In the genomic region with DNA sequence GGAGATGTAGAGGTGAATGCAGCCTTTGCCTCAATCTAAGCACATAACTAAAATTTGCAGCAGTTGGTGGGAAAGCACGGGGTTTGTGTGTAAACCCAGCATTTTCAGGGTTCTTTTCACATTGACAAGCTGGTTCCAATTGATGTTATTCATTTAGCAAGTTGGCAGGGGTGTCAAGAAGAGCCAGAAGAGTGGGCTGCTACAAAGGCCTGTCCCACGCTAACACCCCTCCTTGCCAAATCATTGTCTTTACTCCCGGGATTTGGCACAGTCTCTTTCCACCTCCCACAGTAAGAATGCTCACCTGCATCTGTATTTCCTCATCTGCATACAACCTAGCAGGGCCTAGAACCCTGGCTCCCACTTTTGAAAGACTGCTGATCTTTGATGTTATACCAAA, we compare ENCODE assay signal across 21 cellular contexts. TPM values are rescaled to one million over a fixed set of nuclear protein-coding genes. Genes with fewer than 3 reads are reported as not detected.
DNase-seq lines count a peak whose midpoint lies in the region; ATAC-seq and TF ChIP-seq lines count a peak whose summit lies in the region.
"Had no signal": no experiment of that assay in that cellular context is flagged by ENCODE, and none has a peak within 500 bp of the region (broad histone marks: within the 10 kb centered on the region; RNA-seq: fewer than 3 reads in every experiment).

No MANE protein-coding gene starts in this region.

- no peak overlapping the region for H3K9ac ChIP-seq in mucosa of rectum (ENCODE audit: low read depth in 1 of 2, low read length in 2 of 2)

- H3K36me3 ChIP-seq in mucosa of rectum (ENCODE audit: control insufficient read depth in 2 of 2, insufficient read depth in 2 of 2, low read length in 2 of 2) (peaks cover 4 to 23% of the 10 kb centered on the region in 2 donors), suprapubic skin (no peaks in the 10 kb centered on the region), BE2C (peaks cover 79% of the 10 kb centered on the region)

- intact Hi-C loops in natural killer cell (cut with micrococcal nuclease), result no loop called here

- H3K27me3 ChIP-seq in mucosa of rectum (ENCODE audit: control insufficient read depth in 2 of 2, insufficient read depth in 2 of 2, low read length in 2 of 2), result no peaks in the 10 kb centered on the region
- no peaks in the 10 kb centered on the region for H3K27me3 ChIP-seq in suprapubic skin
- H3K27me3 ChIP-seq in BE2C, result no peaks in the 10 kb centered on the region
- H3K27me3 ChIP-seq: upper lobe of left lung had no signal

- DNase-seq in NCI-H82 (lab: John Stamatoyannopoulos, UW), result peak; percentile 2
- DNase-seq in NCI-H82 treated with DMSO at 0.1 percent for 48 hours (lab: John Stamatoyannopoulos, UW; ENCODE audit: unreplicated experiment), result no peak
- DNase-seq in suprapubic skin (ENCODE audit: low spot score in 2 of 2), result no peak
- DNase-seq in epidermal melanocyte (ENCODE audit: insufficient read length, low spot score), result no peak
- no peak for DNase-seq in natural killer cell
- DNase-seq in BE2C, result no peak
- DNase-seq: effector CD8-positive, alpha-beta T cell; Kasumi-1; NCI-H1092; NCI-H2029; NCI-H345; NCI-H774; nephron progenitor cell; SHP77 treated with DMSO at 0.1 percent for 48 hours; stimulated activated CD4-positive, alpha-beta T cell treated with anti-CD3 and anti-CD28 coated beads, Interleukin-4, amount 100 ng/mL, for 1 hour; stimulated activated naive CD8-positive, alpha-beta T cell treated with anti-CD3 and anti-CD28 coated beads, Interleukin-15, Interleukin-2, amounts not matched to agents 100 U/mL and 50 U/mL, for 24 hours; upper lobe of left lung had no signal

- H3K27ac ChIP-seq in mucosa of rectum (ENCODE audit: low read depth in 2 of 2, low read length in 2 of 2), result peak overlapping the region; percentile 24 to 71
- H3K27ac ChIP-seq in suprapubic skin, result peak overlapping the region; percentile 76

- H3K4me3 Mint-ChIP-seq in brain, result peak overlapping the region; percentile 7 to 68 (median 46)
- no peak overlapping the region for H3K4me3 Mint-ChIP-seq in natural killer cell
- H3K4me3 Mint-ChIP-seq: activated naive CD8-positive, alpha-beta T cell; mesothelial cell of epicardium; nephron progenitor cell had no signal

- 38% methylated on average over 3 of the region's 3 CpGs for WGBS in suprapubic skin

- H3K4me1 Mint-ChIP-seq in brain (peaks cover 99% of the 10 kb centered on the region), natural killer cell (no peaks in the 10 kb centered on the region)

- peaks cover 2% of the 10 kb centered on the region for H3K27me3 Mint-ChIP-seq in brain
- peaks cover 17 to 31% of the 10 kb centered on the region in 2 donors for H3K27me3 Mint-ChIP-seq in natural killer cell (ENCODE audit: low read depth in 2 of 2)
- H3K27me3 Mint-ChIP-seq: activated naive CD8-positive, alpha-beta T cell had no signal

- no peak for TF ChIP-seq POLR2A in suprapubic skin (IDR thresholded peaks at IDR 0.05)

- ATAC-seq in natural killer cell, result no peak
- ATAC-seq: stimulated activated naive CD8-positive, alpha-beta T cell treated with anti-CD3 and anti-CD28 coated beads, Interleukin-15, Interleukin-2, amounts not matched to agents 100 U/mL and 50 U/mL, for 24 hours had no signal

- no peaks in the 10 kb centered on the region for H3K9me3 Mint-ChIP-seq in brain
- no peaks in the 10 kb centered on the region for H3K9me3 Mint-ChIP-seq in natural killer cell
- H3K9me3 Mint-ChIP-seq: mesothelial cell of epicardium, nephron progenitor cell had no signal

- peaks cover 75% of the 10 kb centered on the region for H3K36me3 Mint-ChIP-seq in brain
- no peaks in the 10 kb centered on the region for H3K36me3 Mint-ChIP-seq in natural killer cell

- H3K4me1 ChIP-seq in mucosa of rectum (ENCODE audit: control insufficient read depth in 2 of 2, insufficient read depth in 2 of 2, low read length in 2 of 2) (peaks cover 31 to 61% of the 10 kb centered on the region in 2 donors), suprapubic skin (peaks cover 93% of the 10 kb centered on the region), BE2C (peaks cover 19% of the 10 kb centered on the region)

- H3K27ac Mint-ChIP-seq in brain (peak overlapping the region in 4 of 5 experiments; percentile 10 to 77 (median 46)), natural killer cell (no peak overlapping the region)
- H3K27ac Mint-ChIP-seq: activated naive CD8-positive, alpha-beta T cell; mesothelial cell of epicardium; nephron progenitor cell had no signal

- TF ChIP-seq EP300 in suprapubic skin (IDR thresholded peaks at IDR 0.05), result no peak

- TF ChIP-seq CTCF in brain (conservative IDR thresholded peaks at IDR 0.05) (no peak), suprapubic skin (IDR thresholded peaks at IDR 0.05) (no peak), natural killer cell (IDR thresholded peaks at IDR 0.05) (no peak), BE2C (IDR thresholded peaks at IDR 0.05; ENCODE audit: low read depth, low read length) (no peak)

- no peaks in the 10 kb centered on the region for H3K9me3 ChIP-seq in mucosa of rectum (ENCODE audit: control insufficient read depth in 2 of 2, low read length in 2 of 2)
- no peaks in the 10 kb centered on the region for H3K9me3 ChIP-seq in suprapubic skin
- no peaks in the 10 kb centered on the region for H3K9me3 ChIP-seq in BE2C
- H3K9me3 ChIP-seq: upper lobe of left lung had no signal

- H3K4me3 ChIP-seq in mucosa of rectum (ENCODE audit: low read length in 2 of 2) (no peak overlapping the region), suprapubic skin (no peak overlapping the region), BE2C (ENCODE audit: low read depth, low read length) (no peak overlapping the region)
- H3K4me3 ChIP-seq: upper lobe of left lung had no signal

RNA-seq across cellular contexts. Expression of a gene that starts 11.8 kb away (rescaled TPM):
- polyA plus RNA-seq in brain (ENCODE audit: insufficient read depth, low read depth, low replicate concordance), result 24.9 TPM
- total RNA-seq in suprapubic skin, result 10 to 100 TPM; 47.7 to 73.2 (median 70.8) TPM
- total RNA-seq in natural killer cell, result 1 to 10 TPM in 1 of 3 donors, under 1 TPM in 2; 0.35 to 1.5 (median 0.86) TPM
- 37.2 TPM for polyA plus RNA-seq in BE2C (2012; ENCODE audit: insufficient read depth, insufficient read length, low read depth)

Comparison
In these comparisons a context has a peak if more than half of its experiments do, and no peak if none do; other contexts are left out.
1. H3K27ac Mint-ChIP-seq: peak in brain (4 of 5); none in natural killer cell (0 of 2).
2. RNA of a gene that starts 11.8 kb away (total RNA-seq): 47.7 to 73.2 TPM in suprapubic skin; 0.35 to 1.5 TPM in natural killer cell; every median in the first group is over 10 times any median in the second.